Comparison of ENCODE assay signal across 26 cellular contexts in genomic region chr12:66319266-66319954, GRCh38. TPM values are rescaled to one million over a fixed set of nuclear protein-coding genes. Genes with fewer than 3 reads are reported as not detected.
A peak's percentile ranks its signal among the peaks of the same experiment; 100 is the strongest.
DNase-seq lines count a peak whose midpoint lies in the region; ATAC-seq and TF ChIP-seq lines count a peak whose summit lies in the region.
"Had no signal": no experiment of that assay in that cellular context is flagged by ENCODE, and none has a peak within 500 bp of the region (broad histone marks: within the 10 kb centered on the region; RNA-seq: fewer than 3 reads in every experiment).

No MANE protein-coding gene starts in this region.

- intact Hi-C loops in CD8-positive, alpha-beta T cell (cut with DNase I, micrococcal nuclease) = loop anchor here in 1 of 2 experiments (2.0 kb wide), 1 partner anchor 15 kb away; no protein-coding TSS in a partner anchor

- no peak overlapping the region for H3K4me3 ChIP-seq in CD8-positive, alpha-beta T cell (ENCODE audit: low read depth, low read length)
- H3K4me3 ChIP-seq in SK-N-MC = no peak overlapping the region
- H3K4me3 ChIP-seq: gastrocnemius medialis, mucosa of descending colon, tibial nerve had no signal

- H3K36me3 Mint-ChIP-seq in CD8-positive, alpha-beta T cell = peaks cover 76% of the 10 kb centered on the region
- H3K36me3 Mint-ChIP-seq in osteocyte (ENCODE audit: unreplicated experiment) = peaks cover 14% of the 10 kb centered on the region

- no peaks in the 10 kb centered on the region for H3K27me3 ChIP-seq in CD8-positive, alpha-beta T cell (ENCODE audit: insufficient read depth, low read length)
- H3K27me3 ChIP-seq: gastrocnemius medialis, tibial nerve had no signal

- no peak for TF ChIP-seq CTCF in CD8-positive, alpha-beta T cell (IDR thresholded peaks at IDR 0.05)
- TF ChIP-seq CTCF in osteocyte (IDR thresholded peaks at IDR 0.05) = no peak

- peaks cover 4% of the 10 kb centered on the region for H3K36me3 ChIP-seq in CD8-positive, alpha-beta T cell (ENCODE audit: insufficient read depth, low read length)
- H3K36me3 ChIP-seq in SK-N-MC (ENCODE audit: insufficient read depth, low read length) = no peaks in the 10 kb centered on the region
- H3K36me3 ChIP-seq: gastrocnemius medialis had no signal

- no peaks in the 10 kb centered on the region for H3K9me3 Mint-ChIP-seq in CD8-positive, alpha-beta T cell
- no peaks in the 10 kb centered on the region for H3K9me3 Mint-ChIP-seq in osteocyte (ENCODE audit: unreplicated experiment)
- H3K9me3 Mint-ChIP-seq: activated B cell treated with CpG ODN at 0.5 μM for 24 hours, neural crest cell had no signal

- H3K4me1 Mint-ChIP-seq in CD8-positive, alpha-beta T cell (ENCODE audit: low read depth) = peaks cover 69% of the 10 kb centered on the region
- no peaks in the 10 kb centered on the region for H3K4me1 Mint-ChIP-seq in osteocyte (ENCODE audit: unreplicated experiment)

- no peaks in the 10 kb centered on the region for H3K27me3 Mint-ChIP-seq in CD8-positive, alpha-beta T cell (ENCODE audit: low read depth)
- no peaks in the 10 kb centered on the region for H3K27me3 Mint-ChIP-seq in osteocyte (ENCODE audit: unreplicated experiment)
- H3K27me3 Mint-ChIP-seq: activated B cell treated with CpG ODN at 0.5 μM for 24 hours, progenitor cell of endocrine pancreas had no signal

- CTCF ChIA-PET in CD8-positive, alpha-beta T cell (lab: Charles Lee) = interaction anchor here (1.9 kb wide), 1 partner anchor 49 kb away, joined by 5 read pairs; no protein-coding TSS in a partner anchor

- no peak for DNase-seq in CD8-positive, alpha-beta T cell
- DNase-seq in SK-N-MC (ENCODE audit: low read depth, low spot score) (peak; percentile 6), osteocyte (ENCODE audit: extremely low spot score, unreplicated experiment) (no peak), hippocampal formation (lab: John Stamatoyannopoulos, UW) (no peak)
- DNase-seq: activated B cell treated with CpG ODN at 0.5 μM for 24 hours; activated naive CD4-positive, alpha-beta T cell treated with anti-CD3 and anti-CD28 coated beads, Interleukin-2, amount 50 U/mL, for 16 hours; activated T-cell treated with anti-CD3 and anti-CD28 coated beads, Interleukin-2, amount 50 U/mL, for 48 hours; cerebellar nuclear complex; DMS79; effector CD8-positive, alpha-beta T cell; gastrocnemius medialis; islet precursor cell; KBM-7; mucosa of descending colon; NCI-H1105; NCI-H2081; NCI-H510A; stimulated activated CD4-positive, alpha-beta T cell treated with anti-CD3 and anti-CD28 coated beads, Interleukin-2, amount 100 ng/mL, for 24 hours; stimulated activated naive CD8-positive, alpha-beta T cell treated with anti-CD3 and anti-CD28 coated beads, Interleukin-15, Interleukin-2, amounts not matched to agents 100 U/mL and 50 U/mL, for 24 hours; T1000 had no signal

- ATAC-seq in CD8-positive, alpha-beta T cell = no peak
- ATAC-seq in GM18858 (IDR thresholded peaks at IDR 0.05; ENCODE audit: unreplicated experiment) = peak; percentile 64
- ATAC-seq in HG02852 (IDR thresholded peaks at IDR 0.05; ENCODE audit: unreplicated experiment) = peak; percentile 52
- no peak for ATAC-seq in GM18502 (IDR thresholded peaks at IDR 0.05; ENCODE audit: poor library complexity, unreplicated experiment)
- ATAC-seq: gastrocnemius medialis; mucosa of descending colon; stimulated activated naive CD8-positive, alpha-beta T cell treated with anti-CD3 and anti-CD28 coated beads, Interleukin-15, Interleukin-2, amounts not matched to agents 100 U/mL and 50 U/mL, for 24 hours had no signal

- H3K9me3 ChIP-seq in CD8-positive, alpha-beta T cell (ENCODE audit: low read length) = no peaks in the 10 kb centered on the region
- no peaks in the 10 kb centered on the region for H3K9me3 ChIP-seq in SK-N-MC (ENCODE audit: low read depth, low read length)
- H3K9me3 ChIP-seq: gastrocnemius medialis, mucosa of descending colon, tibial nerve had no signal

- POLR2A ChIA-PET in CD8-positive, alpha-beta T cell (lab: Charles Lee) = interaction anchor here (1.0 kb wide), 1 partner anchor 17 kb away, joined by 3 read pairs; the partner anchor contains the start of gene HELB

- H3K27ac Mint-ChIP-seq in CD8-positive, alpha-beta T cell = peak overlapping the region; percentile 49
- no peak overlapping the region for H3K27ac Mint-ChIP-seq in osteocyte (ENCODE audit: unreplicated experiment)
- H3K27ac Mint-ChIP-seq: activated B cell treated with CpG ODN at 0.5 μM for 24 hours, progenitor cell of endocrine pancreas had no signal

- peaks cover 15% of the 10 kb centered on the region for H3K4me1 ChIP-seq in CD8-positive, alpha-beta T cell (ENCODE audit: insufficient read depth, low read length)
- H3K4me1 ChIP-seq: gastrocnemius medialis, tibial nerve had no signal

- H3K4me3 Mint-ChIP-seq in CD8-positive, alpha-beta T cell = no peak overlapping the region
- H3K4me3 Mint-ChIP-seq in osteocyte (ENCODE audit: unreplicated experiment) = no peak overlapping the region
- H3K4me3 Mint-ChIP-seq: activated B cell treated with CpG ODN at 0.5 μM for 24 hours, neural crest cell had no signal

- H3K27ac ChIP-seq in CD8-positive, alpha-beta T cell (ENCODE audit: low read depth, low read length) = no peak overlapping the region
- H3K27ac ChIP-seq in SK-N-MC = no peak overlapping the region
- H3K27ac ChIP-seq: gastrocnemius medialis, tibial nerve had no signal

- H3K9ac ChIP-seq in SK-N-MC (ENCODE audit: insufficient read length) = no peak overlapping the region

RNA-seq across cellular contexts. Expression of gene HELB, which starts 17.1 kb away (rescaled TPM):
- total RNA-seq in CD8-positive, alpha-beta T cell = 10 to 100 TPM; 26.9 to 27.0 TPM
- total RNA-seq in osteocyte = 2.5 and 3.6 TPM in 2 replicates

Comparison
In these comparisons a context has a peak if more than half of its experiments do, and no peak if none do; other contexts are left out.
1. ATAC-seq: peak in GM18858 (single experiment) and HG02852 (single experiment); none in CD8-positive, alpha-beta T cell (single experiment) and GM18502 (single experiment).